Comparison of ENCODE assay signal across 8 cellular contexts in genomic region chr2:99488999-99489757, GRCh38. TPM values are rescaled to one million over a fixed set of nuclear protein-coding genes. Genes with fewer than 3 reads are reported as not detected.
DNase-seq lines count a peak whose midpoint lies in the region; ATAC-seq and TF ChIP-seq lines count a peak whose summit lies in the region.

No MANE protein-coding gene starts in this region.

- peaks cover 45% of the 10 kb centered on the region for H3K4me1 Mint-ChIP-seq in activated CD8-positive, alpha-beta T cell treated with anti-CD3 and anti-CD28 coated beads for 36 hours (ENCODE audit: low read depth)

- peak overlapping the region; percentile 81 for H3K4me2 ChIP-seq in mesendoderm (ENCODE audit: low read length)

- no peak overlapping the region for H2BK15ac ChIP-seq in mesendoderm (replicated peaks; ENCODE audit: low read depth)

- H2AK5ac ChIP-seq in mesendoderm (ENCODE audit: low read length): no peak overlapping the region

- POLR2A ChIA-PET in activated CD8-positive, alpha-beta T cell treated with anti-CD3 and anti-CD28 coated beads for 36 hours (lab: Charles Lee): no interaction called here

- peak; percentile 38 for ATAC-seq in HG02642 (IDR thresholded peaks at IDR 0.05; ENCODE audit: poor library complexity, unreplicated experiment)
- peak; percentile 8 for ATAC-seq in activated CD8-positive, alpha-beta T cell treated with anti-CD3 and anti-CD28 coated beads for 36 hours

- H3K9me3 Mint-ChIP-seq in activated CD8-positive, alpha-beta T cell treated with anti-CD3 and anti-CD28 coated beads for 36 hours: no peaks in the 10 kb centered on the region

- H3K18ac ChIP-seq in mesendoderm (ENCODE audit: low read length): peak overlapping the region; percentile 94

- peak overlapping the region; percentile 95 for H3K56ac ChIP-seq in mesendoderm (ENCODE audit: low read length)

- peak overlapping the region; percentile 96 for H2BK120ac ChIP-seq in mesendoderm (ENCODE audit: low read depth, low read length)

- CTCF ChIA-PET in activated CD8-positive, alpha-beta T cell treated with anti-CD3 and anti-CD28 coated beads for 36 hours (lab: Charles Lee): no interaction called here

- H3K9ac ChIP-seq in endocrine pancreas (ENCODE audit: control insufficient read depth, insufficient read depth, low read length) (peak overlapping the region; percentile 88), mesendoderm (ENCODE audit: low read length) (peak overlapping the region; percentile 91)

- peak overlapping the region; percentile 95 for H3K4me3 Mint-ChIP-seq in activated CD8-positive, alpha-beta T cell treated with anti-CD3 and anti-CD28 coated beads for 36 hours

- DNase-seq in NCI-H1092 treated with DMSO at 0.1 percent for 48 hours (lab: John Stamatoyannopoulos, UW): peak; percentile 44
- DNase-seq in NCI-H1092 (lab: John Stamatoyannopoulos, UW): no peak
- peak; percentile 40 to 45 for DNase-seq in NCI-H1930 (lab: John Stamatoyannopoulos, UW)
- DNase-seq in activated CD8-positive, alpha-beta T cell treated with anti-CD3 and anti-CD28 coated beads for 36 hours: peak; percentile 57
- DNase-seq in mesendoderm: peak; percentile 70
- DNase-seq in stimulated activated CD8-positive, alpha-beta memory T cell treated with anti-CD3 and anti-CD28 coated beads, Interleukin-2, amount 100 ng/mL, for 48 hours (ENCODE audit: low read depth in 2 of 2): peak; percentile 14 to 30

- intact Hi-C loops in activated CD8-positive, alpha-beta T cell treated with anti-CD3 and anti-CD28 coated beads for 36 hours (cut with micrococcal nuclease): no loop called here

- H3K23ac ChIP-seq in mesendoderm (ENCODE audit: low read length): peak overlapping the region; percentile 57

- H3K36me3 ChIP-seq in endocrine pancreas (ENCODE audit: control insufficient read depth, insufficient read depth, low read length) (no peaks in the 10 kb centered on the region), mesendoderm (ENCODE audit: control insufficient read depth, insufficient read depth, low read length) (no peaks in the 10 kb centered on the region)

- H3K4me3 ChIP-seq in endocrine pancreas (ENCODE audit: control insufficient read depth, insufficient read depth, low read length) (peak overlapping the region; percentile 97), mesendoderm (ENCODE audit: low read length) (peak overlapping the region; percentile 96)

- peak overlapping the region; percentile 98 for H3K27ac Mint-ChIP-seq in activated CD8-positive, alpha-beta T cell treated with anti-CD3 and anti-CD28 coated beads for 36 hours

- H3K9me3 ChIP-seq in endocrine pancreas (ENCODE audit: control insufficient read depth, low read length): no peaks in the 10 kb centered on the region

- peak overlapping the region; percentile 93 for H3K27ac ChIP-seq in mesendoderm (ENCODE audit: low read depth, low read length)

- TF ChIP-seq CTCF in activated CD8-positive, alpha-beta T cell treated with anti-CD3 and anti-CD28 coated beads for 36 hours (IDR thresholded peaks at IDR 0.05): no peak

- peaks cover 9% of the 10 kb centered on the region for H3K79me1 ChIP-seq in mesendoderm (ENCODE audit: low read length)

- no peak overlapping the region for H4K8ac ChIP-seq in mesendoderm (ENCODE audit: low read depth, low read length)

- peaks cover 34% of the 10 kb centered on the region for H3K79me2 ChIP-seq in mesendoderm (ENCODE audit: control insufficient read depth, insufficient read depth, low read length)

- H4K5ac ChIP-seq in mesendoderm (ENCODE audit: low read length): no peak overlapping the region

- peaks cover 15% of the 10 kb centered on the region for H3K36me3 Mint-ChIP-seq in activated CD8-positive, alpha-beta T cell treated with anti-CD3 and anti-CD28 coated beads for 36 hours (ENCODE audit: low read depth)

- WGBS in mesendoderm (ENCODE audit: extremely low coverage, insufficient coverage, low lambda C conversion rate): no CpG with 5 or more reads among the region's 95 CpGs

- peak overlapping the region; percentile 86 for H3K4ac ChIP-seq in mesendoderm (ENCODE audit: low read depth, low read length)

- H3K27me3 ChIP-seq in endocrine pancreas (ENCODE audit: control insufficient read depth, insufficient read depth, low read length): no peaks in the 10 kb centered on the region
- no peaks in the 10 kb centered on the region for H3K27me3 ChIP-seq in mesendoderm (ENCODE audit: insufficient read depth, low read length, poor library complexity)

- H3K27me3 Mint-ChIP-seq in activated CD8-positive, alpha-beta T cell treated with anti-CD3 and anti-CD28 coated beads for 36 hours: no peaks in the 10 kb centered on the region

- no peak overlapping the region for H2BK5ac ChIP-seq in mesendoderm (ENCODE audit: low read length)

- no peaks in the 10 kb centered on the region for H3K4me1 ChIP-seq in endocrine pancreas (ENCODE audit: control insufficient read depth, insufficient read depth, low read length)
- peaks cover 4% of the 10 kb centered on the region for H3K4me1 ChIP-seq in mesendoderm (ENCODE audit: control insufficient read depth, low read depth, low read length)

RNA-seq across cellular contexts. Expression of gene REV1, which starts 0.6 kb away (rescaled TPM):
- total RNA-seq in activated CD8-positive, alpha-beta T cell treated with anti-CD3 and anti-CD28 coated beads for 36 hours: 10 to 100 TPM; 29.2 to 31.1 TPM
- 19.8 TPM for polyA plus RNA-seq in mesendoderm (2013, experiment 1 of 2)
- 19.9 TPM for polyA plus RNA-seq in mesendoderm (2013, experiment 2 of 2)
